Comparison of ENCODE assay signal across 1 cellular context in genomic region chr6:135833806-135834205, GRCh38.
TF ChIP-seq lines count a peak whose summit lies in the region.

No MANE protein-coding gene starts in this region.

TF ChIP-seq in GM23338, 12 proteins besides CTCF, POLR2A, EP300 and RAD21 (continued from another document):
- TF ChIP-seq ETS1 (IDR thresholded peaks at IDR 0.05) = no peak
- no peak for TF ChIP-seq ZNF331 (CRISPR knock-in tag; IDR thresholded peaks at IDR 0.05; ENCODE audit: low read depth)
